ENCODE assay signal across 2 cellular contexts in the genomic region with DNA sequence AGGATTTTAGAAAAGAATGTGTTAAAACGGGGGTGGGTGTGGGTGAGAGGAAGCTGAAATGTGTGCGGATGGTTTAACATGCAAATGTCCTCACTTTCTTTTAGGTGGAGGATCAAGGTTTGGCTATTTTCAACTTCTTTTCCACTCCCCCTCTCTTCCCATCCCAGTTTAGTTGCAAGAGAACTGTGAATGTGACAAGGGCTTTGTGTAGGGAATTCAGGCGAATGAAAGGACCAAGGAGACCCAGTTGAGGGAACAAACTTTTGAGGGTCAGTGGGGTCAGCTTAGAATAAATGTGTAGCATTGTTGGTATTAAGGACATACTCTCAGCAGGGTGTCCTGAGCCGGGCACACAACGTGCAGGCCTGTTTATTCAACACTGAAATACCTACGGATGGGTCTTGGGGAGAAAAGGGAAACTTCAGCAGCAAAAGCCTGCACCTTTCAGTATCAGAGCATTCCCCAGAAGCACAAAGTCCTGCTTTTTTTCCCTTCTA.
TF ChIP-seq lines count a peak whose summit lies in the region.

No MANE protein-coding gene starts in this region.

TF ChIP-seq in A549, 52 proteins besides CTCF, POLR2A, EP300 and RAD21 (continued from another document):
- TF ChIP-seq SREBF2 (IDR thresholded peaks at IDR 0.05), result no peak
- no peak for TF ChIP-seq RARB (CRISPR knock-in tag; IDR thresholded peaks at IDR 0.05)
- TF ChIP-seq FOSB (CRISPR knock-in tag; IDR thresholded peaks at IDR 0.05), result no peak
- no peak for TF ChIP-seq BHLHE40 (IDR thresholded peaks at IDR 0.05; ENCODE audit: low read depth, low read length)
- no peak for TF ChIP-seq MAZ (IDR thresholded peaks at IDR 0.05; ENCODE audit: borderline replicate concordance, low read depth, low read length)
- no peak for TF ChIP-seq CBX8 (IDR thresholded peaks at IDR 0.05)
- no peak for TF ChIP-seq MYC (IDR thresholded peaks at IDR 0.05; ENCODE audit: borderline replicate concordance, low read length)
- no peak for TF ChIP-seq TFCP2L1 (CRISPR knock-in tag; IDR thresholded peaks at IDR 0.05)
- TF ChIP-seq EHF (CRISPR knock-in tag; IDR thresholded peaks at IDR 0.05), result no peak
- TF ChIP-seq GATA3 (IDR thresholded peaks at IDR 0.05; ENCODE audit: borderline replicate concordance), result no peak
- TF ChIP-seq, protein P1, sequence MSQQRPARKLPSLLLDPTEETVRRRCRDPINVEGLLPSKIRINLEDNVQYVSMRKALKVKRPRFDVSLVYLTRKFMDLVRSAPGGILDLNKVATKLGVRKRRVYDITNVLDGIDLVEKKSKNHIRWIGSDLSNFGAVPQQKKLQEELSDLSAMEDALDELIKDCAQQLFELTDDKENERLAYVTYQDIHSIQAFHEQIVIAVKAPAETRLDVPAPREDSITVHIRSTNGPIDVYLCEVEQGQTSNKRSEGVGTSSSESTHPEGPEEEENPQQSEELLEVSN (IDR thresholded peaks at IDR 0.05; ENCODE audit: borderline replicate concordance, low read depth), result no peak
- no peak for TF ChIP-seq HOXB13 (CRISPR knock-in tag; IDR thresholded peaks at IDR 0.05; ENCODE audit: low read depth)
- TF ChIP-seq TP53 (CRISPR knock-in tag; IDR thresholded peaks at IDR 0.05), result no peak
- TF ChIP-seq, protein P2, sequence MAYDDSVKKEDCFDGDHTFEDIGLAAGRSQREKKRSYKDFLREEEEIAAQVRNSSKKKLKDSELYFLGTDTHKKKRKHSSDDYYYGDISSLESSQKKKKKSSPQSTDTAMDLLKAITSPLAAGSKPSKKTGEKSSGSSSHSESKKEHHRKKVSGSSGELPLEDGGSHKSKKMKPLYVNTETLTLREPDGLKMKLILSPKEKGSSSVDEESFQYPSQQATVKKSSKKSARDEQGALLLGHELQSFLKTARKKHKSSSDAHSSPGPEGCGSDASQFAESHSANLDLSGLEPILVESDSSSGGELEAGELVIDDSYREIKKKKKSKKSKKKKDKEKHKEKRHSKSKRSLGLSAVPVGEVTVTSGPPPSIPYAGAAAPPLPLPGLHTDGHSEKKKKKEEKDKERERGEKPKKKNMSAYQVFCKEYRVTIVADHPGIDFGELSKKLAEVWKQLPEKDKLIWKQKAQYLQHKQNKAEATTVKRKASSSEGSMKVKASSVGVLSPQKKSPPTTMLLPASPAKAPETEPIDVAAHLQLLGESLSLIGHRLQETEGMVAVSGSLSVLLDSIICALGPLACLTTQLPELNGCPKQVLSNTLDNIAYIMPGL (CRISPR knock-in tag; IDR thresholded peaks at IDR 0.05; ENCODE audit: borderline replicate concordance), result no peak

TF ChIP-seq in H1, 55 proteins besides CTCF, POLR2A, EP300 and RAD21:
- TF ChIP-seq CBX8 (IDR thresholded peaks at IDR 0.05; ENCODE audit: borderline replicate concordance, low read depth, low read length), result no peak
- TF ChIP-seq ASH2L (IDR thresholded peaks at IDR 0.05; ENCODE audit: low read length), result peak; percentile 27
